20 cellular contexts compared by ENCODE assay signal in the genomic region with DNA sequence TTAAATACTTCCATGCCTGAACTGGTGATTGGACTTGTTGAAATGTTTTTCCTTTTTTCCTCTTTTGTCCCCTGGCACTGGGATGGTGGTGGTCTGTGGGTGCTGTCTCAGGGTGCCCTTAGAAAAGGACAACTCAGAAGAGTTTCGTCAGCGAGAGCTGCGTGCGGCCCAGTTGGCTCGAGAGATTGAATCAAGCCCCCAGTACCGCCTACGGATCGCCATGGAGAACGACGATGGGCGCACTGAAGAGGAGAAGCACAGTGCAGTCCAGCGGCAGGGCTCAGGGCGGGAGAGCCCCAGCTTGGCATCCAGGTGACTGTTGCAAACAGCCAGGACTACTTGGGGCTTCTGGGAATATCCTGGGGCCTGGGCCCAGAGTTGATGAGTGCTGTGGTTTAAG.
"Had no signal": no experiment of that assay in that cellular context is flagged by ENCODE, and none has a peak within 500 bp of the region (broad histone marks: within the 10 kb centered on the region; RNA-seq: fewer than 3 reads in every experiment).

No MANE protein-coding gene starts in this region.

- ATAC-seq: effector memory CD8-positive, alpha-beta T cell; gastrocnemius medialis; left cardiac atrium; lower lobe of right lung had no signal

- DNase-seq: effector memory CD8-positive, alpha-beta T cell; gastrocnemius medialis; glutamatergic neuron; kidney; left cardiac atrium; left ventricle myocardium inferior; lower lobe of right lung; sigmoid colon; stimulated activated CD4-positive, alpha-beta T cell treated with anti-CD3 and anti-CD28 coated beads, Interleukin-2, amount 100 ng/mL, for 24 hours; stimulated activated CD4-positive, alpha-beta T cell treated with anti-CD3 and anti-CD28 coated beads, Interleukin-4, amount 100 ng/mL, for 4 hours; stimulated activated naive CD4-positive, alpha-beta T cell treated with Interleukin-2 at 50 U/mL for 16 hours; trophoblast cell had no signal

- H3K27me3 Mint-ChIP-seq: dendritic cell treated with granulocyte-macrophage colony-stimulating factor and Interleukin-4, amounts not matched to agents 40 ng/mL and 50 ng/mL, for 4 days; effector memory CD8-positive, alpha-beta T cell; memory B cell had no signal

- H3K27ac Mint-ChIP-seq: dendritic cell treated with granulocyte-macrophage colony-stimulating factor and Interleukin-4, amounts not matched to agents 40 ng/mL and 50 ng/mL, for 4 days; memory B cell; mesothelial cell of epicardium had no signal

- H3K9me3 ChIP-seq: esophagus muscularis mucosa, gastrocnemius medialis, left ventricle myocardium inferior, lower lobe of right lung, right atrium auricular region, sigmoid colon had no signal

- FAIRE-seq: colon, kidney had no signal

- H3K27me3 ChIP-seq: esophagus muscularis mucosa, gastrocnemius medialis, right atrium auricular region, sigmoid colon had no signal

- H3K4me3 Mint-ChIP-seq: dendritic cell treated with granulocyte-macrophage colony-stimulating factor and Interleukin-4, amounts not matched to agents 40 ng/mL and 50 ng/mL, for 4 days; effector memory CD8-positive, alpha-beta T cell; memory B cell; mesothelial cell of epicardium had no signal

- H3K27ac ChIP-seq: epithelial cell of prostate, esophagus muscularis mucosa, gastrocnemius medialis, left ventricle myocardium inferior, lower lobe of right lung, right atrium auricular region, sigmoid colon, skin epidermis had no signal

- H3K9me3 Mint-ChIP-seq: dendritic cell treated with granulocyte-macrophage colony-stimulating factor and Interleukin-4, amounts not matched to agents 40 ng/mL and 50 ng/mL, for 4 days; effector memory CD8-positive, alpha-beta T cell; memory B cell; mesothelial cell of epicardium had no signal

- H3K4me3 ChIP-seq: esophagus muscularis mucosa, gastrocnemius medialis, left ventricle myocardium inferior, lower lobe of right lung, right atrium auricular region, sigmoid colon, skin epidermis had no signal
